In genomic region chr11:110148775-110149744, GRCh38 we compare ENCODE assay signal across 9 cellular contexts. TPM values are rescaled to one million over a fixed set of nuclear protein-coding genes. Genes with fewer than 3 reads are reported as not detected.
DNase-seq lines count a peak whose midpoint lies in the region; ATAC-seq and TF ChIP-seq lines count a peak whose summit lies in the region.
"Had no signal": no experiment of that assay in that cellular context is flagged by ENCODE, and none has a peak within 500 bp of the region (broad histone marks: within the 10 kb centered on the region; RNA-seq: fewer than 3 reads in every experiment).

No MANE protein-coding gene starts in this region.

- H3K27ac ChIP-seq in GM23338 (ENCODE audit: low read depth) (peak overlapping the region; percentile 47; the same call in 1 of the 2 replicates), heart right ventricle (peak overlapping the region in 3 of 10 donors; percentile 15 to 66 (median 37))

- 0 out of 2 replicates have a peak, but pooled peaks cover 3% of the 10 kb centered on the region for H3K79me2 ChIP-seq in GM23338 (replicated peaks; ENCODE audit: insufficient read depth)

- WGBS in heart right ventricle, 2 donors = 55 to 66% methylated on average over 9 of the region's 9 CpGs

- no peak for TF ChIP-seq CTCF in AG10803 (conservative IDR thresholded peaks at IDR 0.05; ENCODE audit: low read length)
- no peak for TF ChIP-seq CTCF in GM23338 (conservative IDR thresholded peaks at IDR 0.05; ENCODE audit: low read depth in 2 of 2)
- no peak for TF ChIP-seq CTCF in heart right ventricle (IDR thresholded peaks at IDR 0.05)

- H3K4me1 Mint-ChIP-seq in GM23338 = peaks cover 15% of the 10 kb centered on the region
- no peaks in the 10 kb centered on the region for H3K4me1 Mint-ChIP-seq in activated CD4-positive, alpha-beta T cell treated with anti-CD3 and anti-CD28 coated beads, Interleukin-2, amount 10 ng/mL, durations not matched to agents 7 days and 5 days

- H3K27me3 ChIP-seq in GM23338 (ENCODE audit: insufficient read depth) = no peaks in the 10 kb centered on the region
- no peaks in the 10 kb centered on the region for H3K27me3 ChIP-seq in heart right ventricle

- peak; percentile 34 for DNase-seq in AG10803 (ENCODE audit: low read depth)
- DNase-seq in GM23338 (ENCODE audit: low spot score) = no peak
- DNase-seq in heart right ventricle = no peak
- DNase-seq in NCI-H446 treated with DMSO at 0.1 percent for 48 hours (lab: John Stamatoyannopoulos, UW) = no peak
- DNase-seq in activated CD4-positive, alpha-beta T cell treated with anti-CD3 and anti-CD28 coated beads, Interleukin-2, amount 10 ng/mL, durations not matched to agents 7 days and 5 days = no peak
- DNase-seq: NCI-H2171 treated with DMSO at 0.1 percent for 48 hours had no signal

- no peak overlapping the region for H3K4me3 ChIP-seq in AG10803 (ENCODE audit: low read length)
- H3K4me3 ChIP-seq in GM23338 = no peak overlapping the region
- H3K4me3 ChIP-seq in heart right ventricle = no peak overlapping the region

- no peak overlapping the region for H3K4me3 Mint-ChIP-seq in GM23338
- H3K4me3 Mint-ChIP-seq in activated CD4-positive, alpha-beta T cell treated with anti-CD3 and anti-CD28 coated beads, Interleukin-2, amount 10 ng/mL, durations not matched to agents 7 days and 5 days = no peak overlapping the region

- intact Hi-C loops in heart right ventricle (cut with DNase I) = no loop called here

- H3F3A ChIP-seq in GM23338 (replicated peaks; ENCODE audit: low read depth) = no peaks in the 10 kb centered on the region

- H3K27me3 Mint-ChIP-seq in GM23338 (ENCODE audit: insufficient read depth, low read depth, poor library complexity) = no peaks in the 10 kb centered on the region
- peaks cover 7% of the 10 kb centered on the region for H3K27me3 Mint-ChIP-seq in activated CD4-positive, alpha-beta T cell treated with anti-CD3 and anti-CD28 coated beads, Interleukin-2, amount 10 ng/mL, durations not matched to agents 7 days and 5 days

- H3K27ac Mint-ChIP-seq in GM23338 = peak overlapping the region; percentile 73; the same call in 1 of the 2 replicates
- H3K27ac Mint-ChIP-seq in activated CD4-positive, alpha-beta T cell treated with anti-CD3 and anti-CD28 coated beads, Interleukin-2, amount 10 ng/mL, durations not matched to agents 7 days and 5 days = no peak overlapping the region

- H3K9me2 ChIP-seq in GM23338 (ENCODE audit: insufficient read depth) = no peaks in the 10 kb centered on the region

- CTCF ChIA-PET in activated CD4-positive, alpha-beta T cell treated with anti-CD3 and anti-CD28 coated beads, Interleukin-2, amount 10 ng/mL, durations not matched to agents 7 days and 5 days (lab: Charles Lee) = no interaction called here

- POLR2A ChIA-PET in activated CD4-positive, alpha-beta T cell treated with anti-CD3 and anti-CD28 coated beads, Interleukin-2, amount 10 ng/mL, durations not matched to agents 7 days and 5 days (lab: Charles Lee) = no interaction called here

- H3K4me2 ChIP-seq in GM23338 = no peak overlapping the region

- H3K4me1 ChIP-seq in GM23338 (ENCODE audit: insufficient read depth) = 0 out of 2 replicates have a peak, but pooled peaks cover 3% of the 10 kb centered on the region
- H3K4me1 ChIP-seq in heart right ventricle = peaks cover 0 to 26% (median 19%) of the 10 kb centered on the region in 9 donors

- H2AFZ ChIP-seq in GM23338 = no peak overlapping the region

- H3K36me3 ChIP-seq in GM23338 (ENCODE audit: insufficient read depth) (no peaks in the 10 kb centered on the region), heart right ventricle (peaks cover 0 to 14% (median 0%) of the 10 kb centered on the region in 9 donors)

- H3K9me3 Mint-ChIP-seq in GM23338 = no peaks in the 10 kb centered on the region
- H3K9me3 Mint-ChIP-seq in activated CD4-positive, alpha-beta T cell treated with anti-CD3 and anti-CD28 coated beads, Interleukin-2, amount 10 ng/mL, durations not matched to agents 7 days and 5 days = no peaks in the 10 kb centered on the region

- no peaks in the 10 kb centered on the region for H4K20me1 ChIP-seq in GM23338 (replicated peaks; ENCODE audit: insufficient read depth)

- peaks cover 3% of the 10 kb centered on the region; the same call in 1 of the 3 replicates for H3K36me3 Mint-ChIP-seq in GM23338 (ENCODE audit: low read depth)
- H3K36me3 Mint-ChIP-seq in activated CD4-positive, alpha-beta T cell treated with anti-CD3 and anti-CD28 coated beads, Interleukin-2, amount 10 ng/mL, durations not matched to agents 7 days and 5 days (ENCODE audit: low read depth) = no peaks in the 10 kb centered on the region

- ATAC-seq in GM23338 (no peak), SK-N-SH treated with all-trans-retinoic acid at 6 μM for 48 hours (peak; percentile 74), heart right ventricle (peak in 6 of 8 donors; percentile 35 to 84 (median 74)), GM18870 (IDR thresholded peaks at IDR 0.05; ENCODE audit: unreplicated experiment) (no peak), GM18520 (IDR thresholded peaks at IDR 0.05; ENCODE audit: unreplicated experiment) (no peak)

- no peaks in the 10 kb centered on the region for H3K9me3 ChIP-seq in heart right ventricle

TF ChIP-seq in GM23338, 12 proteins besides CTCF, POLR2A, EP300 and RAD21 (continues in another document):
- no peak for TF ChIP-seq ETS1 (IDR thresholded peaks at IDR 0.05)

TF ChIP-seq in SK-N-SH treated with all-trans-retinoic acid at 6 μM for 48 hours, 23 proteins besides CTCF, POLR2A, EP300 and RAD21:
- TF ChIP-seq, protein P1, sequence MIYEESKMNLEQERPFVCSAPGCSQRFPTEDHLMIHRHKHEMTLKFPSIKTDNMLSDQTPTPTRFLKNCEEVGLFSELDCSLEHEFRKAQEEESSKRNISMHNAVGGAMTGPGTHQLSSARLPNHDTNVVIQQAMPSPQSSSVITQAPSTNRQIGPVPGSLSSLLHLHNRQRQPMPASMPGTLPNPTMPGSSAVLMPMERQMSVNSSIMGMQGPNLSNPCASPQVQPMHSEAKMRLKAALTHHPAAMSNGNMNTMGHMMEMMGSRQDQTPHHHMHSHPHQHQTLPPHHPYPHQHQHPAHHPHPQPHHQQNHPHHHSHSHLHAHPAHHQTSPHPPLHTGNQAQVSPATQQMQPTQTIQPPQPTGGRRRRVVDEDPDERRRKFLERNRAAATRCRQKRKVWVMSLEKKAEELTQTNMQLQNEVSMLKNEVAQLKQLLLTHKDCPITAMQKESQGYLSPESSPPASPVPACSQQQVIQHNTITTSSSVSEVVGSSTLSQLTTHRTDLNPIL (CRISPR knock-in tag; IDR thresholded peaks at IDR 0.05; ENCODE audit: low read depth) = 0 out of 2 replicates have a peak, but pooled peaks have one; percentile 16
- TF ChIP-seq, protein P2, sequence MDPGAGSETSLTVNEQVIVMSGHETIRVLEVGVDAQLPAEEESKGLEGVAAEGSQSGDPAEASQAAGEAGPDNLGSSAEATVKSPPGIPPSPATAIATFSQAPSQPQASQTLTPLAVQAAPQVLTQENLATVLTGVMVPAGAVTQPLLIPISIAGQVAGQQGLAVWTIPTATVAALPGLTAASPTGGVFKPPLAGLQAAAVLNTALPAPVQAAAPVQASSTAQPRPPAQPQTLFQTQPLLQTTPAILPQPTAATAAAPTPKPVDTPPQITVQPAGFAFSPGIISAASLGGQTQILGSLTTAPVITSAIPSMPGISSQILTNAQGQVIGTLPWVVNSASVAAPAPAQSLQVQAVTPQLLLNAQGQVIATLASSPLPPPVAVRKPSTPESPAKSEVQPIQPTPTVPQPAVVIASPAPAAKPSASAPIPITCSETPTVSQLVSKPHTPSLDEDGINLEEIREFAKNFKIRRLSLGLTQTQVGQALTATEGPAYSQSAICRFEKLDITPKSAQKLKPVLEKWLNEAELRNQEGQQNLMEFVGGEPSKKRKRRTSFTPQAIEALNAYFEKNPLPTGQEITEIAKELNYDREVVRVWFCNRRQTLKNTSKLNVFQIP (CRISPR knock-in tag; IDR thresholded peaks at IDR 0.05; ENCODE audit: borderline replicate concordance, low read depth) = no peak

RNA-seq across cellular contexts. Expression of gene ZC3H12C, which starts 55.9 kb away (rescaled TPM):
- total RNA-seq in GM23338 (2014; rRNA removed; shearing (Covaris generic)) = 2.4 and 2.6 TPM in 2 replicates
- polyA plus RNA-seq in GM23338 (2016; fragmentation: Nextera tagmentation; extraction: Ambion mirVana) (0.38 and 0.55 TPM in 2 replicates), heart right ventricle (1 to 10 TPM; 2.1 to 3.1 TPM)
- 10 to 100 TPM; 15.1 to 22.8 (median 20.9) TPM for total RNA-seq in heart right ventricle
- total RNA-seq in activated CD4-positive, alpha-beta T cell treated with anti-CD3 and anti-CD28 coated beads, Interleukin-2, amount 10 ng/mL, durations not matched to agents 7 days and 5 days = under 1 TPM; 0.40 to 0.50 TPM

Comparison
In these comparisons a context has a peak if more than half of its experiments do, and no peak if none do; other contexts are left out.
1. ATAC-seq: peak in SK-N-SH treated with all-trans-retinoic acid at 6 μM for 48 hours (single experiment) and heart right ventricle (6 of 8); none in GM23338 (single experiment), GM18870 (single experiment) and GM18520 (single experiment).